Comparison of ENCODE assay signal across 3 cellular contexts in genomic region chr11:124760205-124760652, GRCh38.
TF ChIP-seq lines count a peak whose summit lies in the region.

No MANE protein-coding gene starts in this region.

TF ChIP-seq in SK-N-SH, 30 proteins besides CTCF, POLR2A, EP300 and RAD21:
- no peak for TF ChIP-seq YY1 (IDR thresholded peaks at IDR 0.05; ENCODE audit: low read depth)
- no peak for TF ChIP-seq ZBTB33 (IDR thresholded peaks at IDR 0.05; ENCODE audit: borderline replicate concordance, low read depth)
- TF ChIP-seq GATA2 (CRISPR knock-in tag; IDR thresholded peaks at IDR 0.05): no peak
- TF ChIP-seq RXRA (IDR thresholded peaks at IDR 0.05; ENCODE audit: borderline replicate concordance, low read depth): no peak
- TF ChIP-seq USF2 (IDR thresholded peaks at IDR 0.05; ENCODE audit: borderline replicate concordance, low read depth, low read length): no peak
- no peak for TF ChIP-seq FOXJ3 (CRISPR knock-in tag; IDR thresholded peaks at IDR 0.05)
- TF ChIP-seq NFIC (IDR thresholded peaks at IDR 0.05; ENCODE audit: borderline replicate concordance): no peak
- TF ChIP-seq SMC3 (IDR thresholded peaks at IDR 0.05; ENCODE audit: low read depth, low read length): no peak
- no peak for TF ChIP-seq EZH2phosphoT487 (IDR thresholded peaks at IDR 0.05; ENCODE audit: borderline replicate concordance, low read depth)
- TF ChIP-seq POLR2AphosphoS5 (IDR thresholded peaks at IDR 0.05; ENCODE audit: low read depth, low read length): no peak
- no peak for TF ChIP-seq ELF1 (IDR thresholded peaks at IDR 0.05)
- no peak for TF ChIP-seq REST (IDR thresholded peaks at IDR 0.05; ENCODE audit: low read depth, low read length)
- no peak for TF ChIP-seq TCF12 (IDR thresholded peaks at IDR 0.05)

TF ChIP-seq in SK-N-SH treated with all-trans-retinoic acid at 6 μM for 48 hours, 23 proteins besides CTCF, POLR2A, EP300 and RAD21:
- TF ChIP-seq RARB (CRISPR knock-in tag; IDR thresholded peaks at IDR 0.05) (no peak), PPARA (CRISPR knock-in tag; IDR thresholded peaks at IDR 0.05; ENCODE audit: borderline replicate concordance) (no peak), TCF4 (CRISPR knock-in tag; IDR thresholded peaks at IDR 0.05; ENCODE audit: borderline replicate concordance) (no peak), PATZ1 (CRISPR knock-in tag; IDR thresholded peaks at IDR 0.05; ENCODE audit: borderline replicate concordance) (no peak)

TF ChIP-seq in IMR-90, 13 proteins besides CTCF, POLR2A, EP300 and RAD21:
- TF ChIP-seq NFE2L2 (IDR thresholded peaks at IDR 0.05; ENCODE audit: low read depth, low read length) (no peak), USF2 (IDR thresholded peaks at IDR 0.05; ENCODE audit: low read depth, low read length) (no peak), RFX5 (IDR thresholded peaks at IDR 0.05; ENCODE audit: low read depth, low read length) (no peak), CHD1 (IDR thresholded peaks at IDR 0.05; ENCODE audit: low read depth, low read length) (no peak), RCOR1 (IDR thresholded peaks at IDR 0.05; ENCODE audit: insufficient replicate concordance, low read length) (no peak), BHLHE40 (IDR thresholded peaks at IDR 0.05; ENCODE audit: low read depth, low read length) (no peak), MAFK (IDR thresholded peaks at IDR 0.05; ENCODE audit: low read depth, low read length) (no peak), SMC3 (IDR thresholded peaks at IDR 0.05; ENCODE audit: low read depth, low read length) (no peak), MAZ (IDR thresholded peaks at IDR 0.05; ENCODE audit: borderline replicate concordance, low read depth, low read length) (no peak), CEBPB (IDR thresholded peaks at IDR 0.05; ENCODE audit: low read depth, low read length) (no peak), ELK1 (IDR thresholded peaks at IDR 0.05; ENCODE audit: borderline replicate concordance, low read depth, low read length) (no peak), MXI1 (IDR thresholded peaks at IDR 0.05; ENCODE audit: borderline replicate concordance, low read depth, low read length) (no peak)
